ENCODE assay signal across 16 cellular contexts in genomic region chr3:7787871-7788828, GRCh38.
DNase-seq lines count a peak whose midpoint lies in the region; ATAC-seq, FAIRE-seq and TF ChIP-seq lines count a peak whose summit lies in the region.
"Had no signal": no experiment of that assay in that cellular context is flagged by ENCODE, and none has a peak within 500 bp of the region (broad histone marks: within the 10 kb centered on the region; RNA-seq: fewer than 3 reads in every experiment).

No MANE protein-coding gene starts in this region.

- DNase-seq in D721Med (ENCODE audit: insufficient read length, low spot score) (no peak), dorsolateral prefrontal cortex (no peak), kidney tubule cell (ENCODE audit: low spot score) (peak; percentile 79), stomach (no peak), DMS 273 treated with DMSO at 0.1 percent for 48 hours (lab: John Stamatoyannopoulos, UW) (no peak)
- DNase-seq: activated CD4-positive, alpha-beta T cell treated with anti-CD3 and anti-CD28 coated beads, Interleukin-2, amount 50 U/mL, for 48 hours; DND-41; immature natural killer cell; NCI-H1930; NCI-H526 treated with DMSO at 0.1 percent for 48 hours; Right ventricle myocardium superior; substantia nigra had no signal

- no peaks in the 10 kb centered on the region for H3K4me1 ChIP-seq in stomach
- H3K4me1 ChIP-seq: parathyroid adenoma had no signal

- no peak for FAIRE-seq in D721Med (lab: Jason Lieb, UNC)

- H3K9me3 ChIP-seq in stomach, result no peaks in the 10 kb centered on the region

- H3K36me3 ChIP-seq in stomach, result no peaks in the 10 kb centered on the region

- H3K27ac ChIP-seq in dorsolateral prefrontal cortex, result no peak overlapping the region
- no peak overlapping the region for H3K27ac ChIP-seq in stomach
- H3K27ac ChIP-seq: parathyroid adenoma had no signal

- no peak for ATAC-seq in HG02588 (IDR thresholded peaks at IDR 0.05; ENCODE audit: unreplicated experiment)
- ATAC-seq in GM21786 (IDR thresholded peaks at IDR 0.05; ENCODE audit: unreplicated experiment), result no peak

- no peaks in the 10 kb centered on the region for H3K27me3 ChIP-seq in dorsolateral prefrontal cortex
- H3K27me3 ChIP-seq in stomach, result no peaks in the 10 kb centered on the region

- no peak for TF ChIP-seq EP300 in stomach (IDR thresholded peaks at IDR 0.05)

- no peak for TF ChIP-seq POLR2A in stomach (IDR thresholded peaks at IDR 0.05)

- intact Hi-C loops in dorsolateral prefrontal cortex (cut with DNase I), result no loop called here
- intact Hi-C loops in stomach (cut with DNase I; ENCODE audit: low total_unique reads), result no loop called here

- WGBS in stomach, 5 donors, result 54 to 62% (median 59%) methylated on average over 5 of the region's 5 CpGs

- H3K4me3 ChIP-seq in dorsolateral prefrontal cortex (no peak overlapping the region), stomach (no peak overlapping the region)

- peak; percentile 15 for TF ChIP-seq CTCF in D721Med (IDR thresholded peaks at IDR 0.05; ENCODE audit: insufficient read depth, missing control alignments)
- TF ChIP-seq CTCF in LNCAP (IDR thresholded peaks at IDR 0.05), result peak; percentile 40; the same call in 1 of the 2 replicates
- TF ChIP-seq CTCF in dorsolateral prefrontal cortex (IDR thresholded peaks at IDR 0.05 in 54 of 56, conservative IDR thresholded peaks at IDR 0.05 in 2 of 56; ENCODE audit: low read depth in 1 of 56, partially characterized antibody in 56 of 56), result peak in 30 of 56 donors; percentile 9 to 45 (median 25)
- TF ChIP-seq CTCF in stomach (IDR thresholded peaks at IDR 0.05), result no peak

Comparison
In these comparisons a context has a peak if more than half of its experiments do, and no peak if none do; other contexts are left out.
1. CTCF ChIP-seq: peak in D721Med (single experiment), LNCAP (single experiment) and dorsolateral prefrontal cortex (30 of 56); none in stomach (0 of 7).